10 cellular contexts compared by ENCODE assay signal in genomic region chr3:101720851-101721649, GRCh38. TPM values are rescaled to one million over a fixed set of nuclear protein-coding genes. Genes with fewer than 3 reads are reported as not detected.
A peak's percentile ranks its signal among the peaks of the same experiment; 100 is the strongest.
DNase-seq lines count a peak whose midpoint lies in the region; ATAC-seq and TF ChIP-seq lines count a peak whose summit lies in the region.
"Had no signal": no experiment of that assay in that cellular context is flagged by ENCODE, and none has a peak within 500 bp of the region (broad histone marks: within the 10 kb centered on the region; RNA-seq: fewer than 3 reads in every experiment).

No MANE protein-coding gene starts in this region.

- H3K4ac ChIP-seq in IMR-90 (ENCODE audit: low read depth, low read length), result no peak overlapping the region

- ATAC-seq in IMR-90 (ENCODE audit: low read depth), result no peak
- no peak for ATAC-seq in activated CD8-positive, alpha-beta T cell treated with anti-CD3 and anti-CD28 coated beads, Interleukin-2, amount 10 ng/mL, durations not matched to agents 7 days and 5 days
- no peak for ATAC-seq in GM19395 (IDR thresholded peaks at IDR 0.05; ENCODE audit: unreplicated experiment)
- ATAC-seq in HG02884 (IDR thresholded peaks at IDR 0.05; ENCODE audit: unreplicated experiment), result no peak

- no peak overlapping the region for H2BK5ac ChIP-seq in IMR-90 (ENCODE audit: low read depth, low read length, poor library complexity, severe bottlenecking)

- no peak overlapping the region for H3K4me2 ChIP-seq in IMR-90 (ENCODE audit: low read depth, low read length)

- H4K20me1 ChIP-seq in IMR-90 (ENCODE audit: insufficient read depth, low read length), result no peaks in the 10 kb centered on the region

- no peak overlapping the region for H4K5ac ChIP-seq in IMR-90 (ENCODE audit: low read depth, low read length)

- H3K9me1 ChIP-seq in IMR-90 (ENCODE audit: insufficient read depth, low read length), result no peaks in the 10 kb centered on the region

- H2AFZ ChIP-seq in IMR-90 (replicated peaks; ENCODE audit: low read length, poor library complexity), result peak overlapping the region; percentile 8

- dilution Hi-C loops in IMR-90 (cut with HindIII; ENCODE audit: low sequenced_read_pairs, unreplicated experiment), result no loop called here

- no peak overlapping the region for H4K91ac ChIP-seq in IMR-90 (ENCODE audit: insufficient read depth, low read depth, low read length)

- no peak overlapping the region for H2AK5ac ChIP-seq in IMR-90 (ENCODE audit: low read depth, low read length)

- H3K23ac ChIP-seq in IMR-90 (ENCODE audit: low read depth, low read length), result no peak overlapping the region

- no peak overlapping the region for H3K14ac ChIP-seq in IMR-90 (replicated peaks; ENCODE audit: low read depth, low read length)

- H3K79me1 ChIP-seq in IMR-90 (ENCODE audit: low read depth in 1 of 2, low read length in 2 of 2), result peaks cover 8 to 11% of the 10 kb centered on the region in 2 experiments; a peak in 3 of 4 replicates

- TF ChIP-seq RAD21 in IMR-90 (IDR thresholded peaks at IDR 0.05; ENCODE audit: low read length), result no peak

- H3K9ac ChIP-seq in IMR-90 (ENCODE audit: low read depth, low read length), result no peak overlapping the region

- POLR2A ChIA-PET in IMR-90 (lab: Charles Lee; ENCODE audit: unreplicated experiment), result no interaction called here
- POLR2A ChIA-PET in activated CD8-positive, alpha-beta T cell treated with anti-CD3 and anti-CD28 coated beads, Interleukin-2, amount 10 ng/mL, durations not matched to agents 7 days and 5 days (lab: Charles Lee), result interaction anchor here (0.7 to 2.0 kb wide), 5 partner anchors 34 to 160 kb away, joined by 3 to 9 read pairs (median 4); partner anchors contain the start of genes NFKBIZ, NXPE3, RPL24 and TRMT10C

- H3K36me3 Mint-ChIP-seq in activated CD8-positive, alpha-beta T cell treated with anti-CD3 and anti-CD28 coated beads, Interleukin-2, amount 10 ng/mL, durations not matched to agents 7 days and 5 days (ENCODE audit: low read depth), result no peaks in the 10 kb centered on the region

- H4K8ac ChIP-seq in IMR-90 (ENCODE audit: low read depth in 2 of 2, low read length in 2 of 2), result peak overlapping the region in 1 of 2 experiments; percentile 24; a peak in 1 of 4 replicates

- no peaks in the 10 kb centered on the region for H3K4me1 ChIP-seq in IMR-90 (ENCODE audit: control insufficient read depth, insufficient read depth, low read length)

- H3K4me3 ChIP-seq in IMR-90 (ENCODE audit: insufficient read depth, low read depth, low read length), result no peak overlapping the region

- H3K18ac ChIP-seq in IMR-90 (ENCODE audit: low read depth, low read length), result no peak overlapping the region

- H3K9me3 ChIP-seq in IMR-90 (ENCODE audit: control insufficient read depth, insufficient read depth, low read length), result no peaks in the 10 kb centered on the region

- peak overlapping the region; percentile 55 for H3K4me3 Mint-ChIP-seq in activated CD8-positive, alpha-beta T cell treated with anti-CD3 and anti-CD28 coated beads, Interleukin-2, amount 10 ng/mL, durations not matched to agents 7 days and 5 days

- peak; percentile 50 for DNase-seq in COLO829 (ENCODE audit: low spot score)
- DNase-seq in IMR-90, result peak; percentile 33
- DNase-seq in activated CD8-positive, alpha-beta T cell treated with anti-CD3 and anti-CD28 coated beads, Interleukin-2, amount 10 ng/mL, durations not matched to agents 7 days and 5 days, result no peak
- DNase-seq in myocyte (ENCODE audit: low read depth), result peak; percentile 73
- DNase-seq in stimulated activated CD8-positive, alpha-beta memory T cell treated with anti-CD3 and anti-CD28 coated beads, Interleukin-4, amount 100 ng/mL, for 48 hours, result no peak
- DNase-seq in HT-29 (ENCODE audit: low spot score), result no peak
- DNase-seq: NCI-H345, nucleus accumbens had no signal

- BruUV-seq in IMR-90 (replicated peaks; lab: Mats Ljungman, UMichigan), result no TSS peak

- H3K27ac Mint-ChIP-seq in activated CD8-positive, alpha-beta T cell treated with anti-CD3 and anti-CD28 coated beads, Interleukin-2, amount 10 ng/mL, durations not matched to agents 7 days and 5 days, result peak overlapping the region; percentile 85

- intact Hi-C loops in IMR-90 (cut with micrococcal nuclease), result no loop called here

- no peak overlapping the region for H2BK120ac ChIP-seq in IMR-90 (ENCODE audit: low read depth, low read length)

- no peaks in the 10 kb centered on the region for H3K9me3 Mint-ChIP-seq in activated CD8-positive, alpha-beta T cell treated with anti-CD3 and anti-CD28 coated beads, Interleukin-2, amount 10 ng/mL, durations not matched to agents 7 days and 5 days (ENCODE audit: insufficient read depth)

- no peak overlapping the region for H2AK9ac ChIP-seq in IMR-90 (replicated peaks; ENCODE audit: low read depth, low read length, poor library complexity)

- 79% methylated on average over 4 of the region's 10 CpGs; no CpG with 5 or more reads in 1 of the 2 experiments for WGBS in IMR-90 (ENCODE audit: extremely low coverage in 2 of 2, insufficient read length in 1 of 2), 2 experiments

- no peak overlapping the region for H2BK20ac ChIP-seq in IMR-90 (ENCODE audit: low read depth, low read length)

- no peak overlapping the region for H3K27ac ChIP-seq in IMR-90 (ENCODE audit: insufficient read depth, low read length)

- TF ChIP-seq POLR2A in IMR-90 (IDR thresholded peaks at IDR 0.05; ENCODE audit: low read depth, low read length), result no peak

- H2BK15ac ChIP-seq in IMR-90 (ENCODE audit: low read depth, low read length), result no peak overlapping the region

- CTCF ChIA-PET in IMR-90 (lab: Yijun Ruan, JAX), result no interaction called here
- CTCF ChIA-PET in activated CD8-positive, alpha-beta T cell treated with anti-CD3 and anti-CD28 coated beads, Interleukin-2, amount 10 ng/mL, durations not matched to agents 7 days and 5 days (lab: Charles Lee), result interaction anchor here (0.7 to 3.0 kb wide), 11 partner anchors 11 to 147 kb away, joined by 3 to 11 read pairs (median 3); partner anchors contain the start of genes PCNP and ZBTB11

- H3K36me3 ChIP-seq in IMR-90 (ENCODE audit: control insufficient read depth, insufficient read depth, low read length), result no peaks in the 10 kb centered on the region

- TF ChIP-seq CTCF in IMR-90 (conservative IDR thresholded peaks at IDR 0.05; ENCODE audit: low read depth, low read length), result no peak

- in situ Hi-C loops in IMR-90 (cut with MboI; ENCODE audit: low sequenced_read_pairs), result no loop called here

- H3K4me1 Mint-ChIP-seq in activated CD8-positive, alpha-beta T cell treated with anti-CD3 and anti-CD28 coated beads, Interleukin-2, amount 10 ng/mL, durations not matched to agents 7 days and 5 days (ENCODE audit: low read depth), result peaks cover 35% of the 10 kb centered on the region

- H3K27me3 Mint-ChIP-seq in activated CD8-positive, alpha-beta T cell treated with anti-CD3 and anti-CD28 coated beads, Interleukin-2, amount 10 ng/mL, durations not matched to agents 7 days and 5 days (ENCODE audit: low read depth), result no peaks in the 10 kb centered on the region

- H3K27me3 ChIP-seq in IMR-90 (ENCODE audit: control insufficient read depth, insufficient read depth, low read length), result no peaks in the 10 kb centered on the region

- H3K56ac ChIP-seq in IMR-90 (ENCODE audit: extremely low read depth, insufficient read depth, low read length), result no peak overlapping the region

TF ChIP-seq in IMR-90, 13 proteins besides CTCF, POLR2A, EP300 and RAD21 (continues in another document):
- no peak for TF ChIP-seq MXI1 (IDR thresholded peaks at IDR 0.05; ENCODE audit: borderline replicate concordance, low read depth, low read length)
- no peak for TF ChIP-seq MAFK (IDR thresholded peaks at IDR 0.05; ENCODE audit: low read depth, low read length)
- TF ChIP-seq NFE2L2 (IDR thresholded peaks at IDR 0.05; ENCODE audit: low read depth, low read length), result no peak
- TF ChIP-seq RCOR1 (IDR thresholded peaks at IDR 0.05; ENCODE audit: insufficient replicate concordance, low read length), result no peak
- no peak for TF ChIP-seq CEBPB (IDR thresholded peaks at IDR 0.05; ENCODE audit: low read depth, low read length)
- TF ChIP-seq MAZ (IDR thresholded peaks at IDR 0.05; ENCODE audit: borderline replicate concordance, low read depth, low read length), result no peak

RNA-seq across cellular contexts. Expression of gene CEP97, which starts 3.4 kb away (rescaled TPM):
- 21.9 TPM in 2 replicates for total RNA-seq in IMR-90 (2012; rRNA removed)
- 1.2 and 2.0 TPM in 2 replicates for polyA plus RNA-seq in IMR-90 (2012; rRNA removed)
- polyA plus RNA-seq in IMR-90 (2012; cell fraction: cytosol; rRNA removed), result 0.23 and 0.32 TPM in 2 replicates
- 0.41 and 2.1 TPM in 2 replicates for polyA plus RNA-seq in IMR-90 (2012; cell fraction: nucleus; rRNA removed; ENCODE audit: low replicate concordance)
- 10 to 100 TPM; 23.3 to 26.2 TPM for total RNA-seq in activated CD8-positive, alpha-beta T cell treated with anti-CD3 and anti-CD28 coated beads, Interleukin-2, amount 10 ng/mL, durations not matched to agents 7 days and 5 days
- 21.1 and 27.8 TPM in 2 replicates for total RNA-seq in myocyte
- 3.1 TPM for polyA plus RNA-seq in myocyte (2012)
- total RNA-seq in HT-29 (2014; rRNA removed; shearing (Covaris generic)), result 3.3 and 3.4 TPM in 2 replicates

RNA-seq across cellular contexts. Expression of gene RPL24, which starts 34.5 kb away (rescaled TPM):
- total RNA-seq in IMR-90 (2012; rRNA removed) (953 and 1,539 TPM in 2 replicates), myocyte (959 and 1,040 TPM in 2 replicates)
- polyA plus RNA-seq in IMR-90 (2012; rRNA removed), result 764 and 1,054 TPM in 2 replicates
- 595 and 1,053 TPM in 2 replicates for polyA plus RNA-seq in IMR-90 (2012; cell fraction: cytosol; rRNA removed)
- polyA plus RNA-seq in IMR-90 (2012; cell fraction: nucleus; rRNA removed; ENCODE audit: low replicate concordance), result 152 and 641 TPM in 2 replicates
- total RNA-seq in activated CD8-positive, alpha-beta T cell treated with anti-CD3 and anti-CD28 coated beads, Interleukin-2, amount 10 ng/mL, durations not matched to agents 7 days and 5 days, result 100 to 1,000 TPM; 948 to 978 TPM
- polyA plus RNA-seq in myocyte (2012), result 934 TPM
- 1,651 and 2,156 TPM in 2 replicates for total RNA-seq in HT-29 (2014; rRNA removed; shearing (Covaris generic))

RNA-seq across cellular contexts. Expression of gene ZBTB11, which starts 44.1 kb away (rescaled TPM):
- total RNA-seq in IMR-90 (2012; rRNA removed) (17.2 and 25.8 TPM in 2 replicates), myocyte (19.8 and 20.1 TPM in 2 replicates)
- 5.4 and 6.0 TPM in 2 replicates for polyA plus RNA-seq in IMR-90 (2012; rRNA removed)
- 0.64 and 1.5 TPM in 2 replicates for polyA plus RNA-seq in IMR-90 (2012; cell fraction: cytosol; rRNA removed)
- polyA plus RNA-seq in IMR-90 (2012; cell fraction: nucleus; rRNA removed; ENCODE audit: low replicate concordance), result 5.1 and 15.1 TPM in 2 replicates
- total RNA-seq in activated CD8-positive, alpha-beta T cell treated with anti-CD3 and anti-CD28 coated beads, Interleukin-2, amount 10 ng/mL, durations not matched to agents 7 days and 5 days, result 10 to 100 TPM; 30.7 to 33.6 TPM
- 5.0 TPM for polyA plus RNA-seq in myocyte (2012)
- 19.2 and 26.0 TPM in 2 replicates for total RNA-seq in HT-29 (2014; rRNA removed; shearing (Covaris generic))

RNA-seq across cellular contexts. Expression of gene NXPE3, which starts 58.0 kb away (rescaled TPM):
- total RNA-seq in IMR-90 (2012; rRNA removed), result 23.1 and 23.8 TPM in 2 replicates
- 18.5 and 20.0 TPM in 2 replicates for polyA plus RNA-seq in IMR-90 (2012; rRNA removed)
- 11.3 and 12.6 TPM in 2 replicates for polyA plus RNA-seq in IMR-90 (2012; cell fraction: cytosol; rRNA removed)
- 9.4 and 12.0 TPM in 2 replicates for polyA plus RNA-seq in IMR-90 (2012; cell fraction: nucleus; rRNA removed; ENCODE audit: low replicate concordance)
- 10 to 100 TPM; 25.7 to 29.5 TPM for total RNA-seq in activated CD8-positive, alpha-beta T cell treated with anti-CD3 and anti-CD28 coated beads, Interleukin-2, amount 10 ng/mL, durations not matched to agents 7 days and 5 days
- 36.4 and 42.1 TPM in 2 replicates for total RNA-seq in myocyte
- polyA plus RNA-seq in myocyte (2012), result 36.7 TPM
- total RNA-seq in HT-29 (2014; rRNA removed; shearing (Covaris generic)), result 1.5 and 3.3 TPM in 2 replicates

Comparison
In these comparisons a context has a peak if more than half of its experiments do, and no peak if none do; other contexts are left out.
1. DNase-seq: peak in COLO829 (single experiment), IMR-90 (single experiment) and myocyte (single experiment); none in activated CD8-positive, alpha-beta T cell treated with anti-CD3 and anti-CD28 coated beads, Interleukin-2, amount 10 ng/mL, durations not matched to agents 7 days and 5 days (single experiment), stimulated activated CD8-positive, alpha-beta memory T cell treated with anti-CD3 and anti-CD28 coated beads, Interleukin-4, amount 100 ng/mL, for 48 hours (single experiment) and HT-29 (single experiment).